9 cellular contexts compared by ENCODE assay signal in genomic region chr1:183942933-183943693, GRCh38.
A peak's percentile ranks its signal among the peaks of the same experiment; 100 is the strongest.
DNase-seq lines count a peak whose midpoint lies in the region; ATAC-seq and TF ChIP-seq lines count a peak whose summit lies in the region.
"Had no signal": no experiment of that assay in that cellular context is flagged by ENCODE, and none has a peak within 500 bp of the region (broad histone marks: within the 10 kb centered on the region; RNA-seq: fewer than 3 reads in every experiment).

No MANE protein-coding gene starts in this region.

- no peaks in the 10 kb centered on the region for H3K9me3 Mint-ChIP-seq in central memory CD8-positive, alpha-beta T cell
- no peaks in the 10 kb centered on the region for H3K9me3 Mint-ChIP-seq in activated naive CD4-positive, alpha-beta T cell treated with anti-CD3 and anti-CD28 coated beads for 36 hours
- peaks cover 3% of the 10 kb centered on the region for H3K9me3 Mint-ChIP-seq in activated naive CD8-positive, alpha-beta T cell treated with anti-CD3 and anti-CD28 coated beads, Interleukin-2, amount 50 U/mL, for 24 hours

- CTCF ChIA-PET in activated naive CD4-positive, alpha-beta T cell treated with anti-CD3 and anti-CD28 coated beads for 36 hours (lab: Charles Lee), result interaction anchor here (0.6 to 2.2 kb wide), 2 partner anchors 27 to 258 kb away, joined by 3 to 5 read pairs; no protein-coding TSS in a partner anchor

- H3K4me2 ChIP-seq in DND-41 (ENCODE audit: insufficient read depth, low read length), result peak overlapping the region; percentile 6; the same call in 1 of the 2 replicates

- intact Hi-C loops in activated naive CD4-positive, alpha-beta T cell treated with anti-CD3 and anti-CD28 coated beads for 36 hours (cut with micrococcal nuclease), result no loop called here

- no peak overlapping the region for H3K4me3 Mint-ChIP-seq in central memory CD8-positive, alpha-beta T cell
- no peak overlapping the region for H3K4me3 Mint-ChIP-seq in activated naive CD4-positive, alpha-beta T cell treated with anti-CD3 and anti-CD28 coated beads for 36 hours
- no peak overlapping the region for H3K4me3 Mint-ChIP-seq in activated naive CD8-positive, alpha-beta T cell treated with anti-CD3 and anti-CD28 coated beads, Interleukin-2, amount 50 U/mL, for 24 hours

- H3K4me3 ChIP-seq in DND-41 (ENCODE audit: low read depth in 1 of 2, low read length in 2 of 2), result no peak overlapping the region
- H3K4me3 ChIP-seq: lung had no signal

- H3K9me3 ChIP-seq in DND-41 (ENCODE audit: insufficient read depth, low read length, severe bottlenecking), result no peaks in the 10 kb centered on the region

- peak overlapping the region; percentile 22 for H3K27ac Mint-ChIP-seq in central memory CD8-positive, alpha-beta T cell (ENCODE audit: low read depth)
- H3K27ac Mint-ChIP-seq in activated naive CD4-positive, alpha-beta T cell treated with anti-CD3 and anti-CD28 coated beads for 36 hours, result no peak overlapping the region
- H3K27ac Mint-ChIP-seq in activated naive CD8-positive, alpha-beta T cell treated with anti-CD3 and anti-CD28 coated beads, Interleukin-2, amount 50 U/mL, for 24 hours, result no peak overlapping the region

- no peaks in the 10 kb centered on the region for H3K36me3 Mint-ChIP-seq in central memory CD8-positive, alpha-beta T cell (ENCODE audit: insufficient read depth)
- H3K36me3 Mint-ChIP-seq in activated naive CD4-positive, alpha-beta T cell treated with anti-CD3 and anti-CD28 coated beads for 36 hours (ENCODE audit: low read depth), result no peaks in the 10 kb centered on the region
- H3K36me3 Mint-ChIP-seq in activated naive CD8-positive, alpha-beta T cell treated with anti-CD3 and anti-CD28 coated beads, Interleukin-2, amount 50 U/mL, for 24 hours (ENCODE audit: low read depth), result no peaks in the 10 kb centered on the region

- ATAC-seq in DND-41 (ENCODE audit: insufficient read depth, low read depth) (peak; percentile 89), HG02571 (IDR thresholded peaks at IDR 0.05; ENCODE audit: unreplicated experiment) (peak; percentile 72)
- no peak for ATAC-seq in central memory CD8-positive, alpha-beta T cell (replicated peaks; ENCODE audit: extremely low read depth, poor library complexity, severe bottlenecking)
- ATAC-seq in activated naive CD8-positive, alpha-beta T cell treated with anti-CD3 and anti-CD28 coated beads, Interleukin-2, amount 50 U/mL, for 24 hours, result no peak

- no peaks in the 10 kb centered on the region for H3K79me2 ChIP-seq in DND-41 (ENCODE audit: insufficient read depth, low read length)

- no peaks in the 10 kb centered on the region for H3K36me3 ChIP-seq in DND-41 (ENCODE audit: insufficient read depth, low read length)

- TF ChIP-seq CTCF in DND-41 (IDR thresholded peaks at IDR 0.05; ENCODE audit: borderline replicate concordance, extremely low read depth, low read length, poor library complexity, severe bottlenecking), result peak; percentile 16

- H4K20me1 ChIP-seq in DND-41 (ENCODE audit: insufficient read depth, low read length), result no peaks in the 10 kb centered on the region

- H3K4me1 ChIP-seq in DND-41 (ENCODE audit: insufficient read depth, low read length), result peaks cover 13% of the 10 kb centered on the region

- no peaks in the 10 kb centered on the region for H3K27me3 Mint-ChIP-seq in central memory CD8-positive, alpha-beta T cell
- H3K27me3 Mint-ChIP-seq in activated naive CD4-positive, alpha-beta T cell treated with anti-CD3 and anti-CD28 coated beads for 36 hours (ENCODE audit: low read depth), result no peaks in the 10 kb centered on the region
- H3K27me3 Mint-ChIP-seq in activated naive CD8-positive, alpha-beta T cell treated with anti-CD3 and anti-CD28 coated beads, Interleukin-2, amount 50 U/mL, for 24 hours, result no peaks in the 10 kb centered on the region

- no peak overlapping the region for H2AFZ ChIP-seq in DND-41 (ENCODE audit: low read depth, low read length)

- DNase-seq in DND-41 (peak; percentile 36), NCI-H524 (lab: John Stamatoyannopoulos, UW) (peak; percentile 51 to 74), retina (peak; percentile 93), amygdala (lab: John Stamatoyannopoulos, UW) (no peak)
- no peak for DNase-seq in central memory CD8-positive, alpha-beta T cell (ENCODE audit: low spot score in 2 of 2)
- DNase-seq in activated naive CD4-positive, alpha-beta T cell treated with anti-CD3 and anti-CD28 coated beads for 36 hours, result no peak
- no peak for DNase-seq in activated naive CD8-positive, alpha-beta T cell treated with anti-CD3 and anti-CD28 coated beads, Interleukin-2, amount 50 U/mL, for 24 hours

- no peak overlapping the region for H3K27ac ChIP-seq in DND-41 (ENCODE audit: low read length)

- no peak overlapping the region for H3K9ac ChIP-seq in DND-41 (ENCODE audit: low read depth, low read length)

- H3K27me3 ChIP-seq in DND-41 (ENCODE audit: insufficient read depth, low read length, poor library complexity), result peaks cover 13% of the 10 kb centered on the region

- H3K4me1 Mint-ChIP-seq in central memory CD8-positive, alpha-beta T cell, result no peaks in the 10 kb centered on the region
- H3K4me1 Mint-ChIP-seq in activated naive CD4-positive, alpha-beta T cell treated with anti-CD3 and anti-CD28 coated beads for 36 hours (ENCODE audit: low read depth), result no peaks in the 10 kb centered on the region
- H3K4me1 Mint-ChIP-seq in activated naive CD8-positive, alpha-beta T cell treated with anti-CD3 and anti-CD28 coated beads, Interleukin-2, amount 50 U/mL, for 24 hours, result no peaks in the 10 kb centered on the region

Comparison
In these comparisons a context has a peak if more than half of its experiments do, and no peak if none do; other contexts are left out.
1. ATAC-seq: peak in DND-41 (single experiment) and HG02571 (single experiment); none in central memory CD8-positive, alpha-beta T cell (single experiment) and activated naive CD8-positive, alpha-beta T cell treated with anti-CD3 and anti-CD28 coated beads, Interleukin-2, amount 50 U/mL, for 24 hours (single experiment).
2. DNase-seq: peak in DND-41 (single experiment), NCI-H524 (2 of 2) and retina (single experiment); none in central memory CD8-positive, alpha-beta T cell (0 of 2), amygdala (0 of 56), activated naive CD4-positive, alpha-beta T cell treated with anti-CD3 and anti-CD28 coated beads for 36 hours (single experiment) and activated naive CD8-positive, alpha-beta T cell treated with anti-CD3 and anti-CD28 coated beads, Interleukin-2, amount 50 U/mL, for 24 hours (single experiment).